In the genomic region with DNA sequence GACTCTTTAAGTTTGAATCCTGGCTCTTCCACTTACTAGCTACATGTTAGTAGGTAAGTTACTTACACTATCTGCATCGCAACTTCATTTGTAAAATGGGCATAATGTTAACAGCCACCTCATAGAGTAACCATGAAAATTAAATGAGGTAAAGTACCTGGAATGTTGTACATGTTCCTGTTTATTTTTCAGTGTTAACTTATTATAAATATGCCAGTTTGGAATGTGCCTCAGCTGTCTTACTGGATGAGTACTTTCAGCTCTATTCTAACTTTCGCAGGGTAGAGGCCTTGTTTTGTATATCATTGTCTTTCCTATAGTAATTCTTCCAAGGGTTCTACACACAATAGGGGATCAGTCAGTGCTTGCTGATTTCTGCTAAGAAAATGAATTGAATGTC, we compare ENCODE assay signal across 21 cellular contexts.
"Had no signal": no experiment of that assay in that cellular context is flagged by ENCODE, and none has a peak within 500 bp of the region (broad histone marks: within the 10 kb centered on the region; RNA-seq: fewer than 3 reads in every experiment).

No MANE protein-coding gene starts in this region.

- H3K27ac Mint-ChIP-seq: activated CD4-positive, alpha-beta T cell treated with anti-CD3 and anti-CD28 coated beads for 36 hours; activated naive CD8-positive, alpha-beta T cell treated with anti-CD3 and anti-CD28 coated beads for 36 hours; naive thymus-derived CD4-positive, alpha-beta T cell; neural progenitor cell; stimulated activated naive CD8-positive, alpha-beta T cell treated with anti-CD3 and anti-CD28 coated beads, Interleukin-15, Interleukin-2, amounts not matched to agents 100 ng/mL and 50 ng/mL, for 24 hours; T-helper 2 cell treated with Interferon-gamma antibody and Interleukin-4, amounts not matched to agents 5 μg/mL and 100 μg/mL, for 36 hours; WTC11 had no signal

- H3K27me3 ChIP-seq: breast epithelium, esophagus squamous epithelium, left lung, neural progenitor cell, right atrium auricular region, tibial nerve had no signal

- H3K4me1 ChIP-seq: breast epithelium, left lung, neural progenitor cell, prostate gland, tibial nerve had no signal

- FAIRE-seq: keratinocyte, urothelium cell line had no signal

- H3K27me3 Mint-ChIP-seq: activated CD4-positive, alpha-beta T cell treated with anti-CD3 and anti-CD28 coated beads for 36 hours; stimulated activated naive CD8-positive, alpha-beta T cell treated with anti-CD3 and anti-CD28 coated beads, Interleukin-15, Interleukin-2, amounts not matched to agents 100 ng/mL and 50 ng/mL, for 24 hours had no signal

- H3K9me3 Mint-ChIP-seq: activated naive CD8-positive, alpha-beta T cell treated with anti-CD3 and anti-CD28 coated beads for 36 hours; neural progenitor cell; T-helper 2 cell treated with Interferon-gamma antibody and Interleukin-4, amounts not matched to agents 5 μg/mL and 100 μg/mL, for 36 hours had no signal

- H3K9ac ChIP-seq: neural progenitor cell had no signal

- H3K4me3 ChIP-seq: breast epithelium, esophagus squamous epithelium, left lung, neural progenitor cell, prostate gland, skin epidermis, tibial nerve had no signal

- H3K27ac ChIP-seq: breast epithelium, esophagus squamous epithelium, left lung, neural progenitor cell, prostate gland, right atrium auricular region, skin epidermis, tibial nerve had no signal

- H3K36me3 ChIP-seq: breast epithelium, esophagus squamous epithelium, left lung, neural progenitor cell, prostate gland, right atrium auricular region, tibial nerve had no signal

- H3K4me3 Mint-ChIP-seq: activated CD4-positive, alpha-beta T cell treated with anti-CD3 and anti-CD28 coated beads for 36 hours; activated naive CD8-positive, alpha-beta T cell treated with anti-CD3 and anti-CD28 coated beads for 36 hours; naive thymus-derived CD4-positive, alpha-beta T cell; neural progenitor cell; stimulated activated naive CD8-positive, alpha-beta T cell treated with anti-CD3 and anti-CD28 coated beads, Interleukin-15, Interleukin-2, amounts not matched to agents 100 ng/mL and 50 ng/mL, for 24 hours; T-helper 2 cell treated with Interferon-gamma antibody and Interleukin-4, amounts not matched to agents 5 μg/mL and 100 μg/mL, for 36 hours; WTC11 had no signal

- H3K4me1 Mint-ChIP-seq: activated CD4-positive, alpha-beta T cell treated with anti-CD3 and anti-CD28 coated beads for 36 hours; activated naive CD8-positive, alpha-beta T cell treated with anti-CD3 and anti-CD28 coated beads for 36 hours; naive thymus-derived CD4-positive, alpha-beta T cell; neural progenitor cell; WTC11 had no signal

- H3K36me3 Mint-ChIP-seq: activated naive CD8-positive, alpha-beta T cell treated with anti-CD3 and anti-CD28 coated beads for 36 hours; naive thymus-derived CD4-positive, alpha-beta T cell; neural progenitor cell had no signal

- H3K9me3 ChIP-seq: breast epithelium, esophagus squamous epithelium, left lung, prostate gland, right atrium auricular region had no signal

- DNase-seq: activated CD4-positive, alpha-beta T cell treated with anti-CD3 and anti-CD28 coated beads for 36 hours; activated CD4-positive, alpha-beta T cell treated with anti-CD3 and anti-CD28 coated beads, Interleukin-2, amount 50 U/mL, for 48 hours; activated naive CD4-positive, alpha-beta T cell; activated naive CD8-positive, alpha-beta T cell treated with anti-CD3 and anti-CD28 coated beads for 36 hours; cerebellar nuclear complex; effector CD4-positive, alpha-beta T cell; esophagus squamous epithelium; left lung; mammary epithelial cell; naive thymus-derived CD4-positive, alpha-beta T cell had no signal

- ATAC-seq: activated CD4-positive, alpha-beta T cell treated with anti-CD3 and anti-CD28 coated beads for 36 hours; left lung; naive thymus-derived CD4-positive, alpha-beta T cell; WTC11 had no signal

- H3K4me2 ChIP-seq: neural progenitor cell had no signal

- H2AFZ ChIP-seq: neural progenitor cell had no signal
